In genomic region chr17:79428988-79429387, GRCh38 we compare ENCODE assay signal across 28 cellular contexts.
"Had no signal": no experiment of that assay in that cellular context is flagged by ENCODE, and none has a peak within 500 bp of the region (broad histone marks: within the 10 kb centered on the region; RNA-seq: fewer than 3 reads in every experiment).

No MANE protein-coding gene starts in this region.

- H3K27ac Mint-ChIP-seq: naive thymus-derived CD8-positive, alpha-beta T cell; natural killer cell treated with Interleukin-12 subunit alpha and Interleukin-12 subunit beta and Interleukin-15 and Interleukin-18, amount 100 ng/mL, for 72 hours; nephron progenitor cell; progenitor cell of endocrine pancreas; stimulated activated effector memory CD8-positive, alpha-beta T cell treated with anti-CD3 and anti-CD28 coated beads, Interleukin-12 subunit alpha, Interleukin-12 subunit beta, amount 100 ng/mL, for 72 hours; stimulated activated naive B cell treated with anti-CD40 and anti-IgM and Interleukin-4, amounts not matched to agents 10 μg/mL and 1 μg/mL and 100 μg/mL, for 72 hours; stimulated activated naive CD8-positive, alpha-beta T cell treated with anti-CD3 and anti-CD28 coated beads, Interleukin-15, Interleukin-2, amounts not matched to agents 100 ng/mL and 50 ng/mL, for 24 hours; type B pancreatic cell had no signal

- H3K4me1 Mint-ChIP-seq: naive thymus-derived CD8-positive, alpha-beta T cell; neural crest cell; stimulated activated effector memory CD8-positive, alpha-beta T cell treated with anti-CD3 and anti-CD28 coated beads, Interleukin-12 subunit alpha, Interleukin-12 subunit beta, amount 100 ng/mL, for 72 hours had no signal

- H3K4me3 Mint-ChIP-seq: naive B cell; naive thymus-derived CD8-positive, alpha-beta T cell; natural killer cell treated with Interleukin-12 subunit alpha and Interleukin-12 subunit beta and Interleukin-15 and Interleukin-18, amount 100 ng/mL, for 72 hours; nephron progenitor cell; neural crest cell; stimulated activated effector memory CD8-positive, alpha-beta T cell treated with anti-CD3 and anti-CD28 coated beads, Interleukin-12 subunit alpha, Interleukin-12 subunit beta, amount 100 ng/mL, for 72 hours; stimulated activated naive B cell treated with anti-CD40 and anti-IgM and Interleukin-4, amounts not matched to agents 10 μg/mL and 1 μg/mL and 100 μg/mL, for 72 hours; stimulated activated naive CD8-positive, alpha-beta T cell treated with anti-CD3 and anti-CD28 coated beads, Interleukin-15, Interleukin-2, amounts not matched to agents 100 ng/mL and 50 ng/mL, for 24 hours; type B pancreatic cell had no signal

- H3K4me1 ChIP-seq: parathyroid adenoma, psoas muscle, stomach, tibial nerve, upper lobe of right lung, uterus had no signal

- H3K79me2 ChIP-seq: parathyroid adenoma had no signal

- H3K9me3 ChIP-seq: neutrophil, ovary, psoas muscle, thoracic aorta, thyroid gland, upper lobe of right lung, uterus had no signal

- H2AFZ ChIP-seq: parathyroid adenoma had no signal

- H3K27me3 ChIP-seq: ovary, thyroid gland, tibial nerve, upper lobe of right lung, uterus had no signal

- H3K9ac ChIP-seq: parathyroid adenoma had no signal

- DNase-seq: naive B cell; naive thymus-derived CD8-positive, alpha-beta T cell; nephron progenitor cell; nucleus accumbens; ovary; posterior cingulate gyrus; psoas muscle; stimulated activated CD4-positive, alpha-beta T cell treated with anti-CD3 and anti-CD28 coated beads, Interleukin-15, amount 100 ng/mL, for 24 hours; stimulated activated CD4-positive, alpha-beta T cell treated with anti-CD3 and anti-CD28 coated beads, Interleukin-2, amount 100 ng/mL, for 24 hours; stimulated activated CD4-positive, alpha-beta T cell treated with anti-CD3 and anti-CD28 coated beads, Interleukin-2, amount 100 ng/mL, for 48 hours; stimulated activated CD4-positive, alpha-beta T cell treated with anti-CD3 and anti-CD28 coated beads, Interleukin-4, amount 100 ng/mL, for 24 hours; stimulated activated naive B cell treated with anti-CD40 and anti-IgM and Interleukin-4, amounts not matched to agents 10 μg/mL and 1 μg/mL and 100 μg/mL, for 72 hours; stimulated activated naive CD4-positive, alpha-beta T cell treated with Interleukin-2 at 50 U/mL for 16 hours; stomach; thyroid gland; upper lobe of right lung; uterus had no signal

- H3K36me3 Mint-ChIP-seq: naive thymus-derived CD8-positive, alpha-beta T cell; natural killer cell treated with Interleukin-12 subunit alpha and Interleukin-12 subunit beta and Interleukin-15 and Interleukin-18, amount 100 ng/mL, for 72 hours; stimulated activated effector memory CD8-positive, alpha-beta T cell treated with anti-CD3 and anti-CD28 coated beads, Interleukin-12 subunit alpha, Interleukin-12 subunit beta, amount 100 ng/mL, for 72 hours; stimulated activated naive B cell treated with anti-CD40 and anti-IgM and Interleukin-4, amounts not matched to agents 10 μg/mL and 1 μg/mL and 100 μg/mL, for 72 hours; type B pancreatic cell had no signal

- H3K9me3 Mint-ChIP-seq: natural killer cell treated with Interleukin-12 subunit alpha and Interleukin-12 subunit beta and Interleukin-15 and Interleukin-18, amount 100 ng/mL, for 72 hours; neural crest cell; stimulated activated effector memory CD8-positive, alpha-beta T cell treated with anti-CD3 and anti-CD28 coated beads, Interleukin-12 subunit alpha, Interleukin-12 subunit beta, amount 100 ng/mL, for 72 hours; stimulated activated naive CD8-positive, alpha-beta T cell treated with anti-CD3 and anti-CD28 coated beads, Interleukin-15, Interleukin-2, amounts not matched to agents 100 ng/mL and 50 ng/mL, for 24 hours; type B pancreatic cell had no signal

- H3K36me3 ChIP-seq: neutrophil, ovary, stomach, thoracic aorta, thyroid gland, tibial nerve, upper lobe of right lung, uterus had no signal

- H3K4me3 ChIP-seq: ovary, psoas muscle, skin epidermis, stomach, thoracic aorta, thyroid gland, tibial nerve, upper lobe of right lung, uterus had no signal

- H3K27ac ChIP-seq: neutrophil, ovary, parathyroid adenoma, psoas muscle, skin epidermis, stomach, thoracic aorta, thyroid gland, tibial nerve, upper lobe of right lung, uterus had no signal
